ENCODE assay signal across 1 cellular context in the genomic region with DNA sequence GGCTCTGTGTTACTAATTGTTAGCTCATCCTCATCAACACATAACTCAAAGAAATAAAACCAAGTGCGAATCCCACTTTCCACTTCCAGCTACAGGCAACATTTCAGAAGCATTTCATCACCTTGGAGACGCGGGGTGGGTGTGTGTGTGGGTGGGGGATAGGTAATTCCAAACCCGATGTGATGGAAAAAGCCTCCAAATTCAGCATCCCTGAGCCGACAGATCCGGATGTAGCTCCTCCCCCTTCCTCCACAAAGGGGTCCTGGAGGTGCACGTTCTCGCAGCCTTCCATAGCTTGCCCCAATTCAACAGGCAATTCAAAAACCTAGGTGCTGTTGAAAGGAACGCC.
TF ChIP-seq lines count a peak whose summit lies in the region.

No MANE protein-coding gene starts in this region.

TF ChIP-seq in IMR-90, 13 proteins besides CTCF, POLR2A, EP300 and RAD21:
- TF ChIP-seq MAZ (IDR thresholded peaks at IDR 0.05; ENCODE audit: borderline replicate concordance, low read depth, low read length) (no peak), RFX5 (IDR thresholded peaks at IDR 0.05; ENCODE audit: low read depth, low read length) (no peak), RCOR1 (IDR thresholded peaks at IDR 0.05; ENCODE audit: insufficient replicate concordance, low read length) (no peak), BHLHE40 (IDR thresholded peaks at IDR 0.05; ENCODE audit: low read depth, low read length) (no peak), MAFK (IDR thresholded peaks at IDR 0.05; ENCODE audit: low read depth, low read length) (no peak), MXI1 (IDR thresholded peaks at IDR 0.05; ENCODE audit: borderline replicate concordance, low read depth, low read length) (no peak), CHD1 (IDR thresholded peaks at IDR 0.05; ENCODE audit: low read depth, low read length) (no peak), SMC3 (IDR thresholded peaks at IDR 0.05; ENCODE audit: low read depth, low read length) (no peak), NFE2L2 (IDR thresholded peaks at IDR 0.05; ENCODE audit: low read depth, low read length) (no peak), CEBPB (IDR thresholded peaks at IDR 0.05; ENCODE audit: low read depth, low read length) (no peak), FOS (IDR thresholded peaks at IDR 0.05; ENCODE audit: low read depth, low read length) (no peak)
- TF ChIP-seq, protein P1, sequence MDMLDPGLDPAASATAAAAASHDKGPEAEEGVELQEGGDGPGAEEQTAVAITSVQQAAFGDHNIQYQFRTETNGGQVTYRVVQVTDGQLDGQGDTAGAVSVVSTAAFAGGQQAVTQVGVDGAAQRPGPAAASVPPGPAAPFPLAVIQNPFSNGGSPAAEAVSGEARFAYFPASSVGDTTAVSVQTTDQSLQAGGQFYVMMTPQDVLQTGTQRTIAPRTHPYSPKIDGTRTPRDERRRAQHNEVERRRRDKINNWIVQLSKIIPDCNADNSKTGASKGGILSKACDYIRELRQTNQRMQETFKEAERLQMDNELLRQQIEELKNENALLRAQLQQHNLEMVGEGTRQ (IDR thresholded peaks at IDR 0.05; ENCODE audit: low read depth, low read length), result no peak
- TF ChIP-seq, protein P2, sequence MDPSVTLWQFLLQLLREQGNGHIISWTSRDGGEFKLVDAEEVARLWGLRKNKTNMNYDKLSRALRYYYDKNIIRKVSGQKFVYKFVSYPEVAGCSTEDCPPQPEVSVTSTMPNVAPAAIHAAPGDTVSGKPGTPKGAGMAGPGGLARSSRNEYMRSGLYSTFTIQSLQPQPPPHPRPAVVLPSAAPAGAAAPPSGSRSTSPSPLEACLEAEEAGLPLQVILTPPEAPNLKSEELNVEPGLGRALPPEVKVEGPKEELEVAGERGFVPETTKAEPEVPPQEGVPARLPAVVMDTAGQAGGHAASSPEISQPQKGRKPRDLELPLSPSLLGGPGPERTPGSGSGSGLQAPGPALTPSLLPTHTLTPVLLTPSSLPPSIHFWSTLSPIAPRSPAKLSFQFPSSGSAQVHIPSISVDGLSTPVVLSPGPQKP (IDR thresholded peaks at IDR 0.05; ENCODE audit: borderline replicate concordance, low read depth, low read length), result no peak
